19 cellular contexts compared by ENCODE assay signal in genomic region chr13:24142453-24142852, GRCh38. TPM values are rescaled to one million over a fixed set of nuclear protein-coding genes. Genes with fewer than 3 reads are reported as not detected.
A peak's percentile ranks its signal among the peaks of the same experiment; 100 is the strongest.
DNase-seq lines count a peak whose midpoint lies in the region; ATAC-seq and TF ChIP-seq lines count a peak whose summit lies in the region.
"Had no signal": no experiment of that assay in that cellular context is flagged by ENCODE, and none has a peak within 500 bp of the region (broad histone marks: within the 10 kb centered on the region; RNA-seq: fewer than 3 reads in every experiment).

No MANE protein-coding gene starts in this region.

- no peak for TF ChIP-seq RAD21 in IMR-90 (IDR thresholded peaks at IDR 0.05; ENCODE audit: low read length)

- H3K4me2 ChIP-seq in BLaER1, result peak overlapping the region; percentile 60
- no peak overlapping the region for H3K4me2 ChIP-seq in IMR-90 (ENCODE audit: low read depth, low read length)

- peak overlapping the region; percentile 35; the same call in 1 of the 2 replicates for H3K27ac ChIP-seq in BLaER1
- H3K27ac ChIP-seq in IMR-90 (ENCODE audit: insufficient read depth, low read length), result no peak overlapping the region
- no peak overlapping the region for H3K27ac ChIP-seq in tibial nerve
- no peak overlapping the region for H3K27ac ChIP-seq in naive thymus-derived CD4-positive, alpha-beta T cell (ENCODE audit: low read depth, low read length)
- H3K27ac ChIP-seq: 22Rv1 had no signal

- ATAC-seq in IMR-90 (ENCODE audit: low read depth) (no peak), GM19463 (IDR thresholded peaks at IDR 0.05; ENCODE audit: unreplicated experiment) (no peak)
- no peak for ATAC-seq in naive thymus-derived CD4-positive, alpha-beta T cell
- ATAC-seq: HCT116 had no signal

- peak overlapping the region in 1 of 2 experiments; percentile 28; a peak in 1 of 4 replicates for H4K8ac ChIP-seq in IMR-90 (ENCODE audit: low read depth in 2 of 2, low read length in 2 of 2)

- no CpG with 5 or more reads among the region's 1 CpG for WGBS in IMR-90 (ENCODE audit: extremely low coverage in 2 of 2, insufficient read length in 1 of 2), 2 experiments
- WGBS in tibial nerve, 2 donors, result 72% methylated on average over 1 of the region's 1 CpG

- H3K9me3 ChIP-seq in BLaER1, result no peaks in the 10 kb centered on the region
- no peaks in the 10 kb centered on the region for H3K9me3 ChIP-seq in IMR-90 (ENCODE audit: control insufficient read depth, insufficient read depth, low read length)
- no peaks in the 10 kb centered on the region for H3K9me3 ChIP-seq in tibial nerve
- H3K9me3 ChIP-seq in naive thymus-derived CD4-positive, alpha-beta T cell (ENCODE audit: control insufficient read depth in 2 of 3, low read length in 3 of 3), result no peaks in the 10 kb centered on the region

- POLR2A ChIA-PET in IMR-90 (lab: Charles Lee; ENCODE audit: unreplicated experiment), result no interaction called here
- POLR2A ChIA-PET in naive thymus-derived CD4-positive, alpha-beta T cell (lab: Charles Lee), result no interaction called here

- intact Hi-C loops in IMR-90 (cut with micrococcal nuclease), result no loop called here
- intact Hi-C loops in naive thymus-derived CD4-positive, alpha-beta T cell (cut with micrococcal nuclease), result no loop called here

- no peak overlapping the region for H2AK9ac ChIP-seq in IMR-90 (replicated peaks; ENCODE audit: low read depth, low read length, poor library complexity)

- dilution Hi-C loops in IMR-90 (cut with HindIII; ENCODE audit: low sequenced_read_pairs, unreplicated experiment), result no loop called here

- TF ChIP-seq POLR2A in IMR-90 (IDR thresholded peaks at IDR 0.05; ENCODE audit: low read depth, low read length) (no peak), tibial nerve (IDR thresholded peaks at IDR 0.05) (no peak)

- H3K18ac ChIP-seq in IMR-90 (ENCODE audit: low read depth, low read length), result no peak overlapping the region

- H4K20me1 ChIP-seq in BLaER1, result no peaks in the 10 kb centered on the region
- no peaks in the 10 kb centered on the region for H4K20me1 ChIP-seq in IMR-90 (ENCODE audit: insufficient read depth, low read length)

- peaks cover 41% of the 10 kb centered on the region for H3K4me1 Mint-ChIP-seq in endothelial cell (ENCODE audit: unreplicated experiment)
- peaks cover 23% of the 10 kb centered on the region for H3K4me1 Mint-ChIP-seq in nephron
- no peaks in the 10 kb centered on the region for H3K4me1 Mint-ChIP-seq in naive thymus-derived CD4-positive, alpha-beta T cell
- H3K4me1 Mint-ChIP-seq: B cell; CD4-positive, alpha-beta memory T cell had no signal

- no peaks in the 10 kb centered on the region for H3K27me3 ChIP-seq in BLaER1
- no peaks in the 10 kb centered on the region for H3K27me3 ChIP-seq in IMR-90 (ENCODE audit: control insufficient read depth, insufficient read depth, low read length)
- H3K27me3 ChIP-seq in tibial nerve, result no peaks in the 10 kb centered on the region
- no peaks in the 10 kb centered on the region for H3K27me3 ChIP-seq in naive thymus-derived CD4-positive, alpha-beta T cell (ENCODE audit: control insufficient read depth in 2 of 2, insufficient read depth in 2 of 2, low read length in 2 of 2)

- no peak overlapping the region for H3K4me3 Mint-ChIP-seq in endothelial cell (ENCODE audit: unreplicated experiment)
- no peak overlapping the region for H3K4me3 Mint-ChIP-seq in nephron
- no peak overlapping the region for H3K4me3 Mint-ChIP-seq in naive thymus-derived CD4-positive, alpha-beta T cell
- H3K4me3 Mint-ChIP-seq: B cell, GM23338, H9, HFFc6 had no signal

- no peak overlapping the region for H3K56ac ChIP-seq in IMR-90 (ENCODE audit: extremely low read depth, insufficient read depth, low read length)

- peak overlapping the region; percentile 47 for H2BK120ac ChIP-seq in IMR-90 (ENCODE audit: low read depth, low read length)

- no peak overlapping the region for H3K14ac ChIP-seq in IMR-90 (replicated peaks; ENCODE audit: low read depth, low read length)

- CTCF ChIA-PET in IMR-90 (lab: Yijun Ruan, JAX), result no interaction called here
- CTCF ChIA-PET in naive thymus-derived CD4-positive, alpha-beta T cell (lab: Charles Lee), result no interaction called here

- H3K4me1 ChIP-seq in BLaER1 (peaks cover 20% of the 10 kb centered on the region), IMR-90 (ENCODE audit: control insufficient read depth, insufficient read depth, low read length) (peaks cover 5% of the 10 kb centered on the region), tibial nerve (no peaks in the 10 kb centered on the region)
- no peaks in the 10 kb centered on the region for H3K4me1 ChIP-seq in naive thymus-derived CD4-positive, alpha-beta T cell (ENCODE audit: control insufficient read depth in 2 of 2, insufficient read depth in 2 of 2, low read length in 2 of 2)

- 0 out of 2 replicates have a peak overlapping the region, but pooled peaks have one; percentile 37 for H3K4ac ChIP-seq in IMR-90 (ENCODE audit: low read depth, low read length)

- H2BK5ac ChIP-seq in IMR-90 (ENCODE audit: low read depth, low read length, poor library complexity, severe bottlenecking), result no peak overlapping the region

- H2BK20ac ChIP-seq in IMR-90 (ENCODE audit: low read depth, low read length), result peak overlapping the region; percentile 11; the same call in 1 of the 2 replicates

- no peaks in the 10 kb centered on the region for H3K36me3 ChIP-seq in BLaER1
- H3K36me3 ChIP-seq in IMR-90 (ENCODE audit: control insufficient read depth, insufficient read depth, low read length), result no peaks in the 10 kb centered on the region
- no peaks in the 10 kb centered on the region for H3K36me3 ChIP-seq in tibial nerve
- H3K36me3 ChIP-seq in naive thymus-derived CD4-positive, alpha-beta T cell (ENCODE audit: control insufficient read depth in 2 of 3, insufficient read depth in 3 of 3, low read length in 3 of 3), result no peaks in the 10 kb centered on the region

- no peak overlapping the region for H3K9ac ChIP-seq in BLaER1
- no peak overlapping the region for H3K9ac ChIP-seq in IMR-90 (ENCODE audit: low read depth, low read length)

- TF ChIP-seq CTCF in IMR-90 (conservative IDR thresholded peaks at IDR 0.05; ENCODE audit: low read depth, low read length) (no peak), endothelial cell (IDR thresholded peaks at IDR 0.05; ENCODE audit: unreplicated experiment) (no peak), nephron (IDR thresholded peaks at IDR 0.05; ENCODE audit: unreplicated experiment in 3 of 3) (no peak), tibial nerve (IDR thresholded peaks at IDR 0.05) (no peak)

- H2BK15ac ChIP-seq in IMR-90 (ENCODE audit: low read depth, low read length), result no peak overlapping the region

- H4K91ac ChIP-seq in IMR-90 (ENCODE audit: insufficient read depth, low read depth, low read length), result no peak overlapping the region

- in situ Hi-C loops in IMR-90 (cut with MboI; ENCODE audit: low sequenced_read_pairs), result no loop called here

- H3K9me3 Mint-ChIP-seq in endothelial cell (ENCODE audit: unreplicated experiment) (no peaks in the 10 kb centered on the region), nephron (no peaks in the 10 kb centered on the region)
- no peaks in the 10 kb centered on the region for H3K9me3 Mint-ChIP-seq in naive thymus-derived CD4-positive, alpha-beta T cell
- H3K9me3 Mint-ChIP-seq: CD4-positive, alpha-beta memory T cell; GM23338; H9; HFFc6 had no signal

- H2AFZ ChIP-seq in IMR-90 (replicated peaks; ENCODE audit: low read length, poor library complexity), result no peak overlapping the region
- H2AFZ ChIP-seq: GM23338 had no signal

- no peak overlapping the region for H2AK5ac ChIP-seq in IMR-90 (ENCODE audit: low read depth, low read length)

- DNase-seq in IMR-90, result no peak
- no peak for DNase-seq in endothelial cell (ENCODE audit: low spot score)
- DNase-seq in tibial nerve (ENCODE audit: low spot score in 2 of 2), result no peak
- no peak for DNase-seq in naive thymus-derived CD4-positive, alpha-beta T cell
- no peak for DNase-seq in NCI-H1417 treated with DMSO at 0.1 percent for 48 hours (lab: John Stamatoyannopoulos, UW)
- DNase-seq: C1 segment of cervical spinal cord; Calu3; CD4-positive, alpha-beta memory T cell; COR-L47; GF-D8; H9; HFFc6 had no signal

- H3K79me1 ChIP-seq in IMR-90 (ENCODE audit: low read depth in 1 of 2, low read length in 2 of 2), result 0 out of 4 replicates have a peak, but pooled peaks cover 0 to 4% of the 10 kb centered on the region in 2 experiments

- H3K27me3 Mint-ChIP-seq in endothelial cell (ENCODE audit: unreplicated experiment), result no peaks in the 10 kb centered on the region
- no peaks in the 10 kb centered on the region for H3K27me3 Mint-ChIP-seq in nephron (ENCODE audit: low read depth)
- H3K27me3 Mint-ChIP-seq in naive thymus-derived CD4-positive, alpha-beta T cell, result peaks cover 0 to 24% (median 0%) of the 10 kb centered on the region in 5 donors

- H4K5ac ChIP-seq in IMR-90 (ENCODE audit: low read depth, low read length), result no peak overlapping the region

- peak overlapping the region; percentile 59 for H3K27ac Mint-ChIP-seq in endothelial cell (ENCODE audit: unreplicated experiment)
- H3K27ac Mint-ChIP-seq in nephron, result peak overlapping the region; percentile 15 to 59 (median 42)
- no peak overlapping the region for H3K27ac Mint-ChIP-seq in naive thymus-derived CD4-positive, alpha-beta T cell
- H3K27ac Mint-ChIP-seq: B cell; CD4-positive, alpha-beta memory T cell; GM23338; H9; HFFc6 had no signal

- peaks cover 2% of the 10 kb centered on the region; the same call in 1 of the 2 replicates for H3K9me1 ChIP-seq in IMR-90 (ENCODE audit: insufficient read depth, low read length)

- H3K23ac ChIP-seq in IMR-90 (ENCODE audit: low read depth, low read length), result no peak overlapping the region

- no peaks in the 10 kb centered on the region for H3K36me3 Mint-ChIP-seq in endothelial cell (ENCODE audit: low read depth, unreplicated experiment)
- no peaks in the 10 kb centered on the region for H3K36me3 Mint-ChIP-seq in nephron (ENCODE audit: low read depth)
- no peaks in the 10 kb centered on the region for H3K36me3 Mint-ChIP-seq in naive thymus-derived CD4-positive, alpha-beta T cell
- H3K36me3 Mint-ChIP-seq: CD4-positive, alpha-beta memory T cell had no signal

- H3K4me3 ChIP-seq in BLaER1 (no peak overlapping the region), IMR-90 (ENCODE audit: insufficient read depth, low read depth, low read length) (no peak overlapping the region), tibial nerve (no peak overlapping the region)
- no peak overlapping the region for H3K4me3 ChIP-seq in naive thymus-derived CD4-positive, alpha-beta T cell (ENCODE audit: low read length)
- H3K4me3 ChIP-seq: GM23338 had no signal

- TF ChIP-seq EP300 in tibial nerve (IDR thresholded peaks at IDR 0.05), result no peak

- BruUV-seq in IMR-90 (replicated peaks; lab: Mats Ljungman, UMichigan), result no TSS peak

TF ChIP-seq in IMR-90, 13 proteins besides CTCF, POLR2A, EP300 and RAD21 (continues in another document):
- TF ChIP-seq CHD1 (IDR thresholded peaks at IDR 0.05; ENCODE audit: low read depth, low read length) (no peak), NFE2L2 (IDR thresholded peaks at IDR 0.05; ENCODE audit: low read depth, low read length) (no peak)

RNA-seq across cellular contexts. Expression of gene SPATA13, which starts 18.1 kb away (rescaled TPM):
- total RNA-seq in IMR-90 (2012; rRNA removed) (11.4 and 12.5 TPM in 2 replicates), endothelial cell (ENCODE audit: unreplicated experiment) (11.4 TPM), tibial nerve (10 to 100 TPM; 35.0 to 96.0 (median 51.7) TPM)
- polyA plus RNA-seq in IMR-90 (2012; rRNA removed), result 8.4 and 10.5 TPM in 2 replicates
- 4.7 and 5.1 TPM in 2 replicates for polyA plus RNA-seq in IMR-90 (2012; cell fraction: cytosol; rRNA removed)
- polyA plus RNA-seq in IMR-90 (2012; cell fraction: nucleus; rRNA removed; ENCODE audit: low replicate concordance), result 28.6 and 38.1 TPM in 2 replicates
- total RNA-seq in naive thymus-derived CD4-positive, alpha-beta T cell, result 100 to 1,000 TPM in 3 of 5 experiments, 10 to 100 TPM in 2; 62.2 to 104 (median 101) TPM
- polyA plus RNA-seq in naive thymus-derived CD4-positive, alpha-beta T cell, result 10 to 100 TPM; 91.4 to 96.1 TPM

Comparison
In these comparisons a context has a peak if more than half of its experiments do, and no peak if none do; other contexts are left out.
1. H3K27ac Mint-ChIP-seq: peak in endothelial cell (single experiment) and nephron (3 of 3); none in naive thymus-derived CD4-positive, alpha-beta T cell (0 of 9).